1 cellular context compared by ENCODE assay signal in genomic region chr7:140732436-140732835, GRCh38.
TF ChIP-seq lines count a peak whose summit lies in the region.

No MANE protein-coding gene starts in this region.

TF ChIP-seq in WTC11, 78 proteins besides CTCF, POLR2A, EP300 and RAD21 (continued from another document):
- no peak for TF ChIP-seq AR (CRISPR knock-in tag; IDR thresholded peaks at IDR 0.05)
- TF ChIP-seq E2F5 (CRISPR knock-in tag; IDR thresholded peaks at IDR 0.05) = no peak
- TF ChIP-seq ZBTB43 (CRISPR knock-in tag; IDR thresholded peaks at IDR 0.05) = no peak
- no peak for TF ChIP-seq NFATC4 (CRISPR knock-in tag; IDR thresholded peaks at IDR 0.05)
- no peak for TF ChIP-seq ARID4B (CRISPR knock-in tag; IDR thresholded peaks at IDR 0.05; ENCODE audit: borderline replicate concordance)
- no peak for TF ChIP-seq ZNF425 (CRISPR knock-in tag; conservative IDR thresholded peaks at IDR 0.05)
- TF ChIP-seq ZNF423 (CRISPR knock-in tag; IDR thresholded peaks at IDR 0.05) = no peak
